2 cellular contexts compared by ENCODE assay signal in genomic region chr6:1416820-1417219, GRCh38.
TF ChIP-seq lines count a peak whose summit lies in the region.

No MANE protein-coding gene starts in this region.

TF ChIP-seq in GM23338, 12 proteins besides CTCF, POLR2A, EP300 and RAD21:
- TF ChIP-seq POLR2AphosphoS5 (IDR thresholded peaks at IDR 0.05; ENCODE audit: low read depth) (no peak), STAT1 (IDR thresholded peaks at IDR 0.05; ENCODE audit: unreplicated experiment) (no peak), JUNB (IDR thresholded peaks at IDR 0.05; ENCODE audit: unreplicated experiment) (no peak), NANOG (IDR thresholded peaks at IDR 0.05; ENCODE audit: borderline replicate concordance) (no peak), ZNF462 (CRISPR knock-in tag; IDR thresholded peaks at IDR 0.05) (no peak), ZNF331 (CRISPR knock-in tag; IDR thresholded peaks at IDR 0.05; ENCODE audit: low read depth) (no peak), EZH2 (IDR thresholded peaks at IDR 0.05; ENCODE audit: low read depth, unreplicated experiment) (no peak), REST (IDR thresholded peaks at IDR 0.05; ENCODE audit: unreplicated experiment) (no peak), ZNF114 (CRISPR knock-in tag; IDR thresholded peaks at IDR 0.05) (no peak), CREB1 (CRISPR knock-in tag; IDR thresholded peaks at IDR 0.05; ENCODE audit: low read depth) (no peak), ETS1 (IDR thresholded peaks at IDR 0.05) (no peak), EZH2phosphoT487 (IDR thresholded peaks at IDR 0.05; ENCODE audit: unreplicated experiment) (no peak)

TF ChIP-seq in HepG2, 621 proteins besides CTCF, POLR2A, EP300 and RAD21:
- TF ChIP-seq ZNF768 (CRISPR knock-in tag; IDR thresholded peaks at IDR 0.05), result peak; percentile 31; the same call in 1 of the 2 replicates
- no peak for TF ChIP-seq HDAC6 (IDR thresholded peaks at IDR 0.05; ENCODE audit: low read depth, low read length)
